ENCODE assay signal across 2 cellular contexts in the genomic region with DNA sequence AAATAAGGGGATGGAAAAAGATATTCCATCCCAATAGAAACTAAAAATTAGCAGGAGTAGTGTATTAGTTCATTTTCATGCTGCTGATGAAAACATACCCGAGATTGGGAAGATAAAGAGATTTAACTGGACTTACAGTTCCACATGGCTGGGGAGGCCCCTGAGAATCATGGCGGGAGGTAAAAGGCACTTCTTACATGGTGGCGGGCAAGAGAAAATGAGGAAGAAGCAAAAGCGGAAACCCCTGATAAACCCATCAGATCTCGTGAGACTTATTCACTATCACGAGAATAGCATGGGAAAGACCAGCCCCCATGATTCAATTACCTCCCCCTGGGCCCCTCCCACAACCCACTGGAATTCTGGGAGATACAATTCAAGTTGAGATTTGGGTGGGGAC.
TF ChIP-seq lines count a peak whose summit lies in the region.

No MANE protein-coding gene starts in this region.

TF ChIP-seq in GM12878, 131 proteins besides CTCF, POLR2A, EP300 and RAD21:
- TF ChIP-seq, protein P1, sequence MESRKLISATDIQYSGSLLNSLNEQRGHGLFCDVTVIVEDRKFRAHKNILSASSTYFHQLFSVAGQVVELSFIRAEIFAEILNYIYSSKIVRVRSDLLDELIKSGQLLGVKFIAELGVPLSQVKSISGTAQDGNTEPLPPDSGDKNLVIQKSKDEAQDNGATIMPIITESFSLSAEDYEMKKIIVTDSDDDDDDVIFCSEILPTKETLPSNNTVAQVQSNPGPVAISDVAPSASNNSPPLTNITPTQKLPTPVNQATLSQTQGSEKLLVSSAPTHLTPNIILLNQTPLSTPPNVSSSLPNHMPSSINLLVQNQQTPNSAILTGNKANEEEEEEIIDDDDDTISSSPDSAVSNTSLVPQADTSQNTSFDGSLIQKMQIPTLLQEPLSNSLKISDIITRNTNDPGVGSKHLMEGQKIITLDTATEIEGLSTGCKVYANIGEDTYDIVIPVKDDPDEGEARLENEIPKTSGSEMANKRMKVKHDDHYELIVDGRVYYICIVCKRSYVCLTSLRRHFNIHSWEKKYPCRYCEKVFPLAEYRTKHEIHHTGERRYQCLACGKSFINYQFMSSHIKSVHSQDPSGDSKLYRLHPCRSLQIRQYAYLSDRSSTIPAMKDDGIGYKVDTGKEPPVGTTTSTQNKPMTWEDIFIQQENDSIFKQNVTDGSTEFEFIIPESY (IDR thresholded peaks at IDR 0.05) = peak; percentile 51; the same call in 1 of the 2 replicates

TF ChIP-seq in K562, 482 proteins besides CTCF, POLR2A, EP300 and RAD21:
- TF ChIP-seq, protein P2, sequence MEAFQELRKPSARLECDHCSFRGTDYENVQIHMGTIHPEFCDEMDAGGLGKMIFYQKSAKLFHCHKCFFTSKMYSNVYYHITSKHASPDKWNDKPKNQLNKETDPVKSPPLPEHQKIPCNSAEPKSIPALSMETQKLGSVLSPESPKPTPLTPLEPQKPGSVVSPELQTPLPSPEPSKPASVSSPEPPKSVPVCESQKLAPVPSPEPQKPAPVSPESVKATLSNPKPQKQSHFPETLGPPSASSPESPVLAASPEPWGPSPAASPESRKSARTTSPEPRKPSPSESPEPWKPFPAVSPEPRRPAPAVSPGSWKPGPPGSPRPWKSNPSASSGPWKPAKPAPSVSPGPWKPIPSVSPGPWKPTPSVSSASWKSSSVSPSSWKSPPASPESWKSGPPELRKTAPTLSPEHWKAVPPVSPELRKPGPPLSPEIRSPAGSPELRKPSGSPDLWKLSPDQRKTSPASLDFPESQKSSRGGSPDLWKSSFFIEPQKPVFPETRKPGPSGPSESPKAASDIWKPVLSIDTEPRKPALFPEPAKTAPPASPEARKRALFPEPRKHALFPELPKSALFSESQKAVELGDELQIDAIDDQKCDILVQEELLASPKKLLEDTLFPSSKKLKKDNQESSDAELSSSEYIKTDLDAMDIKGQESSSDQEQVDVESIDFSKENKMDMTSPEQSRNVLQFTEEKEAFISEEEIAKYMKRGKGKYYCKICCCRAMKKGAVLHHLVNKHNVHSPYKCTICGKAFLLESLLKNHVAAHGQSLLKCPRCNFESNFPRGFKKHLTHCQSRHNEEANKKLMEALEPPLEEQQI (IDR thresholded peaks at IDR 0.05) = peak; percentile 78
- TF ChIP-seq ZFP36 (IDR thresholded peaks at IDR 0.05; ENCODE audit: low read depth, low read length, partially characterized antibody) (peak; percentile 52), CC2D1A (IDR thresholded peaks at IDR 0.05) (peak; percentile 55; the same call in 1 of the 2 replicates)
- TF ChIP-seq, protein P1 (CRISPR knock-in tag; IDR thresholded peaks at IDR 0.05) = peak; percentile 94
